Comparison of ENCODE assay signal across 8 cellular contexts in genomic region chr1:26233903-26234643, GRCh38. TPM values are rescaled to one million over a fixed set of nuclear protein-coding genes. Genes with fewer than 3 reads are reported as not detected.
DNase-seq lines count a peak whose midpoint lies in the region; ATAC-seq and TF ChIP-seq lines count a peak whose summit lies in the region.

A gene with protein sequence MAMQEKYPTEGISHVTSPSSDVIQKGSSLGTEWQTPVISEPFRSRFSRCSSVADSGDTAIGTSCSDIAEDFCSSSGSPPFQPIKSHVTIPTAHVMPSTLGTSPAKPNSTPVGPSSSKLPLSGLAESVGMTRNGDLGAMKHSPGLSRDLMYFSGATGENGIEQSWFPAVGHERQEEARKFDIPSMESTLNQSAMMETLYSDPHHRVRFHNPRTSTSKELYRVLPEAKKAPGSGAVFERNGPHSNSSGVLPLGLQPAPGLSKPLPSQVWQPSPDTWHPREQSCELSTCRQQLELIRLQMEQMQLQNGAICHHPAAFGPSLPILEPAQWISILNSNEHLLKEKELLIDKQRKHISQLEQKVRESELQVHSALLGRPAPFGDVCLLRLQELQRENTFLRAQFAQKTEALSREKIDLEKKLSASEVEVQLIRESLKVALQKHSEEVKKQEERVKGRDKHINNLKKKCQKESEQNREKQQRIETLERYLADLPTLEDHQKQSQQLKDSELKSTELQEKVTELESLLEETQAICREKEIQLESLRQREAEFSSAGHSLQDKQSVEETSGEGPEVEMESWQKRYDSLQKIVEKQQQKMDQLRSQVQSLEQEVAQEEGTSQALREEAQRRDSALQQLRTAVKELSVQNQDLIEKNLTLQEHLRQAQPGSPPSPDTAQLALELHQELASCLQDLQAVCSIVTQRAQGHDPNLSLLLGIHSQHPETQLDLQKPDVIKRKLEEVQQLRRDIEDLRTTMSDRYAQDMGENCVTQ (plus strand): TSS chr1:26234200. CDS start chr1:26239784, 5,584 bp downstream.

- peak; percentile 97 for DNase-seq in COR-L47 (lab: John Stamatoyannopoulos, UW)
- DNase-seq in HT1080 (ENCODE audit: low read depth) = peak; percentile 96
- DNase-seq in NOMO-1 (lab: John Stamatoyannopoulos, UW; ENCODE audit: unreplicated experiment in 2 of 2) = peak; percentile 96 to 97
- DNase-seq in effector CD8-positive, alpha-beta T cell (lab: John Stamatoyannopoulos, UW) = peak; percentile 97
- peak; percentile 97 for DNase-seq in lung (ENCODE audit: low spot score)
- DNase-seq in stimulated activated CD4-positive, alpha-beta T cell treated with anti-CD3 and anti-CD28 coated beads, TNF-alpha, amount 100 ng/mL, for 4 hours (ENCODE audit: low read depth in 3 of 3) = peak; percentile 97 to 98 (median 98)

- H3K36me3 ChIP-seq in lung (ENCODE audit: control insufficient read depth in 2 of 2, insufficient read depth in 2 of 2, low read length in 2 of 2) = no peaks in the 10 kb centered on the region

- CTCF ChIA-PET in activated CD8-positive, alpha-beta memory T cell treated with anti-CD3 and anti-CD28 coated beads for 36 hours (lab: Charles Lee) = interaction anchor here (0.5 to 3.8 kb wide), 43 partner anchors 8 to 1007 kb away, joined by 3 to 30 read pairs (median 4); partner anchors contain the start of genes C1orf232, CD52, DHDDS and STMN1

- 0 to 1% methylated on average over 71 to 73 of the region's 73 CpGs for WGBS in lung, 2 donors

- no peaks in the 10 kb centered on the region for H3K9me3 ChIP-seq in lung (ENCODE audit: control insufficient read depth in 2 of 2, insufficient read depth in 1 of 2, low read length in 1 of 2)

- peak within 1 kb of the TSS; percentile 57 for H3K4me3 ChIP-seq in lung

- peak; percentile 89 for ATAC-seq in GM21360 (IDR thresholded peaks at IDR 0.05; ENCODE audit: unreplicated experiment)
- peak; percentile 99 for ATAC-seq in lung (ENCODE audit: insufficient read depth, low FRiP score)

- H3K27me3 ChIP-seq in lung (ENCODE audit: control insufficient read depth, insufficient read depth) = no peaks in the 10 kb centered on the region

- H3K27ac ChIP-seq in lung (ENCODE audit: low read depth in 1 of 2, low read length in 1 of 2) = peak within 1 kb of the TSS; percentile 88 to 95

- POLR2A ChIA-PET in activated CD8-positive, alpha-beta memory T cell treated with anti-CD3 and anti-CD28 coated beads for 36 hours (lab: Charles Lee) = interaction anchor here (0.5 to 1.4 kb wide), 6 partner anchors 22 to 198 kb away, joined by 3 to 10 read pairs (median 3); partner anchors contain the start of genes CD52, DHDDS and ZNF593

- peaks cover 0 to 10% of the 10 kb centered on the region in 2 donors for H3K4me1 ChIP-seq in lung (ENCODE audit: control insufficient read depth in 2 of 2, insufficient read depth in 2 of 2, low read length in 2 of 2)

- peak; percentile 78 for TF ChIP-seq CTCF in lung (IDR thresholded peaks at IDR 0.05; ENCODE audit: control extremely low read depth, extremely low read depth)

RNA-seq across cellular contexts. Expression of the gene that starts here (rescaled TPM):
- total RNA-seq in HT1080 (2014; rRNA removed; shearing (Covaris generic)) = 15.5 and 18.3 TPM in 2 replicates
- 13.2 and 13.4 TPM in 2 replicates for polyA plus RNA-seq in HT1080 (2015; cell fraction: cytosol; rRNA removed)
- polyA plus RNA-seq in HT1080 (2015; cell fraction: nucleus; rRNA removed) = 47.6 and 51.5 TPM in 2 replicates
- total RNA-seq in activated CD8-positive, alpha-beta memory T cell treated with anti-CD3 and anti-CD28 coated beads for 36 hours = 10 to 100 TPM; 32.5 to 33.6 TPM
- total RNA-seq in lung = 10 to 100 TPM in 1 of 2 donors, 1 to 10 TPM in 1; 9.1 to 10.8 TPM
- polyA plus RNA-seq in lung = 1 to 10 TPM; 5.4 to 6.4 TPM

Comparison
In these comparisons a context has a peak if more than half of its experiments do, and no peak if none do; other contexts are left out.
1. Peak in every context shown above with its lines: DNase-seq, ATAC-seq, H3K4me3 ChIP-seq and H3K27ac ChIP-seq.